ENCODE assay signal across 21 cellular contexts in genomic region chr13:43431279-43431678, GRCh38.
DNase-seq lines count a peak whose midpoint lies in the region; ATAC-seq and TF ChIP-seq lines count a peak whose summit lies in the region.
"Had no signal": no experiment of that assay in that cellular context is flagged by ENCODE, and none has a peak within 500 bp of the region (broad histone marks: within the 10 kb centered on the region; RNA-seq: fewer than 3 reads in every experiment).

No MANE protein-coding gene starts in this region.

- no peak; the same call in 2 of the 3 replicates for ATAC-seq in SK-N-SH treated with all-trans-retinoic acid at 6 μM for 48 hours
- ATAC-seq in left lung, result no peak
- ATAC-seq: A549 had no signal

- POLR2A ChIA-PET in HEK293 (lab: Yijun Ruan, JAX), result no interaction called here

- H3K4me3 ChIP-seq in HEK293 (ENCODE audit: low read depth, low read length) (no peak overlapping the region), fibroblast of the aortic adventitia (ENCODE audit: low read depth, low read length) (no peak overlapping the region), skeletal muscle tissue (ENCODE audit: low read length in 3 of 3) (no peak overlapping the region), left lung (no peak overlapping the region)
- H3K4me3 ChIP-seq: A549 had no signal

- no peaks in the 10 kb centered on the region for H3K36me3 ChIP-seq in HEK293 (ENCODE audit: control insufficient read depth in 2 of 2, insufficient read depth in 1 of 2, low read length in 2 of 2)
- H3K36me3 ChIP-seq in skeletal muscle tissue (ENCODE audit: control insufficient read depth in 3 of 3, insufficient read depth in 3 of 3, low read length in 3 of 3), result no peaks in the 10 kb centered on the region
- H3K36me3 ChIP-seq in left lung, result no peaks in the 10 kb centered on the region

- CTCF ChIA-PET in HEK293 (lab: Yijun Ruan, JAX), result interaction anchor here (0.6 kb wide), 1 partner anchor 124 kb away, joined by 5 read pairs; no protein-coding TSS in a partner anchor

- H3K27ac ChIP-seq in HEK293 (ENCODE audit: extremely low read depth, low read depth, low read length) (no peak overlapping the region), skeletal muscle tissue (ENCODE audit: low read depth, low read length) (peak overlapping the region; percentile 15), left lung (no peak overlapping the region)
- H3K27ac ChIP-seq: A549 had no signal

- H3K4me1 ChIP-seq in HEK293 (ENCODE audit: control insufficient read depth, insufficient read depth, low read length) (no peaks in the 10 kb centered on the region), skeletal muscle tissue (ENCODE audit: control insufficient read depth in 3 of 3, insufficient read depth in 3 of 3, low read length in 3 of 3) (peaks cover 16 to 21% (median 20%) of the 10 kb centered on the region in 3 donors), left lung (no peaks in the 10 kb centered on the region)
- H3K4me1 ChIP-seq: A549, Caco-2 had no signal

- no peak overlapping the region for H3K9ac ChIP-seq in skeletal muscle tissue (ENCODE audit: low read depth in 1 of 3, low read length in 3 of 3)

- TF ChIP-seq CTCF in HEK293 (tag by site-specific recombination; IDR thresholded peaks at IDR 0.05), result no peak
- no peak for TF ChIP-seq CTCF in fibroblast of the aortic adventitia (IDR thresholded peaks at IDR 0.05; ENCODE audit: insufficient read depth, low read length)
- no peak for TF ChIP-seq CTCF in left lung (IDR thresholded peaks at IDR 0.05)

- DNase-seq in fibroblast of the aortic adventitia (ENCODE audit: low read depth) (peak; percentile 31), left lung (no peak), G401 (ENCODE audit: low spot score) (no peak), DMS153 treated with DMSO at 0.1 percent for 48 hours (lab: John Stamatoyannopoulos, UW; ENCODE audit: unreplicated experiment) (no peak)
- DNase-seq: Caco-2; CD4-positive, alpha-beta T cell; DMS153; EL; H7; Karpas-422; MM.1S; NCI-H1092 treated with DMSO at 0.1 percent for 48 hours; NCI-H2081 treated with DMSO at 0.1 percent for 48 hours; NCI-H524; NCI-H82; OCI-M1; SHP77 treated with DMSO at 0.1 percent for 48 hours had no signal

- H3K9me3 ChIP-seq in HEK293 (ENCODE audit: control insufficient read depth, insufficient read depth, low read depth, low read length) (no peaks in the 10 kb centered on the region), skeletal muscle tissue (ENCODE audit: control insufficient read depth in 3 of 3, low read length in 3 of 3) (no peaks in the 10 kb centered on the region), left lung (no peaks in the 10 kb centered on the region)
- H3K9me3 ChIP-seq: A549, Caco-2 had no signal

- H3K27me3 ChIP-seq in skeletal muscle tissue (ENCODE audit: control insufficient read depth in 3 of 3, insufficient read depth in 3 of 3, low read length in 3 of 3) (no peaks in the 10 kb centered on the region), left lung (no peaks in the 10 kb centered on the region)

- intact Hi-C loops in left lung (cut with DNase I), result no loop called here

- in situ Hi-C loops in G401 (cut with HindIII; ENCODE audit: low sequenced_read_pairs), result no loop called here

TF ChIP-seq in HEK293, 187 proteins besides CTCF, POLR2A, EP300 and RAD21:
- TF ChIP-seq BCL6B (tag by site-specific recombination; IDR thresholded peaks at IDR 0.05) (peak; percentile 86), REPIN1 (tag by site-specific recombination; IDR thresholded peaks at IDR 0.05; ENCODE audit: low read depth) (no peak)

TF ChIP-seq in SK-N-SH treated with all-trans-retinoic acid at 6 μM for 48 hours, 23 proteins besides CTCF, POLR2A, EP300 and RAD21:
- TF ChIP-seq ZFP30 (CRISPR knock-in tag; IDR thresholded peaks at IDR 0.05), result no peak
- 0 out of 2 replicates have a peak, but pooled peaks have one; percentile 22 for TF ChIP-seq ISL1 (CRISPR knock-in tag; IDR thresholded peaks at IDR 0.05)
